Comparison of ENCODE assay signal across 6 cellular contexts in genomic region chr14:20454359-20454644, GRCh38. TPM values are rescaled to one million over a fixed set of nuclear protein-coding genes. Genes with fewer than 3 reads are reported as not detected.
DNase-seq lines count a peak whose midpoint lies in the region; ATAC-seq and TF ChIP-seq lines count a peak whose summit lies in the region.

No MANE protein-coding gene starts in this region.

- DNase-seq in NCI-H1092 (lab: John Stamatoyannopoulos, UW) = peak; percentile 96
- no peak for DNase-seq in NCI-H1092 treated with DMSO at 0.1 percent for 48 hours (lab: John Stamatoyannopoulos, UW)
- DNase-seq in WERI-Rb-1 = no peak
- no peak for DNase-seq in kidney epithelial cell (ENCODE audit: low read depth)
- DNase-seq in GM20000 (ENCODE audit: low spot score) = no peak

- peaks cover 81% of the 10 kb centered on the region for H3K36me3 ChIP-seq in WERI-Rb-1
- H3K36me3 ChIP-seq in kidney epithelial cell (ENCODE audit: control insufficient read depth, insufficient read depth, low read length) = peaks cover 3% of the 10 kb centered on the region

- ATAC-seq in HG03520 (IDR thresholded peaks at IDR 0.05; ENCODE audit: unreplicated experiment) = peak; percentile 34

- H3K4me3 ChIP-seq in WERI-Rb-1 (ENCODE audit: low read depth, low read length) = peak overlapping the region; percentile 89
- peak overlapping the region; percentile 69 for H3K4me3 ChIP-seq in kidney epithelial cell (ENCODE audit: low read depth, low read length)

- TF ChIP-seq CTCF in WERI-Rb-1 (IDR thresholded peaks at IDR 0.05; ENCODE audit: low read depth, low read length) (no peak), kidney epithelial cell (IDR thresholded peaks at IDR 0.05; ENCODE audit: insufficient read depth, low read length, poor library complexity, severe bottlenecking) (no peak), GM20000 (IDR thresholded peaks at IDR 0.05; ENCODE audit: extremely low read depth, missing control alignments) (no peak)

- H3K27me3 ChIP-seq in WERI-Rb-1 (ENCODE audit: insufficient read depth, low read depth, severe bottlenecking) (no peaks in the 10 kb centered on the region), kidney epithelial cell (ENCODE audit: control insufficient read depth, insufficient read depth, low read length) (no peaks in the 10 kb centered on the region)

- no peaks in the 10 kb centered on the region for H3K9me3 ChIP-seq in WERI-Rb-1 (ENCODE audit: severe bottlenecking)

- H3K27ac ChIP-seq in WERI-Rb-1 = peak overlapping the region; percentile 98

RNA-seq across cellular contexts. Expression of gene OSGEP, which starts 0.3 kb away (rescaled TPM):
- 46.6 and 61.1 TPM in 2 replicates for total RNA-seq in kidney epithelial cell

RNA-seq across cellular contexts. Expression of gene APEX1, which starts 0.7 kb away (rescaled TPM):
- total RNA-seq in kidney epithelial cell = 297 and 328 TPM in 2 replicates

RNA-seq across cellular contexts. Expression of gene PIP4P1, which starts 6.9 kb away (rescaled TPM):
- 25.1 and 25.9 TPM in 2 replicates for total RNA-seq in kidney epithelial cell

RNA-seq across cellular contexts. Expression of gene PNP, which starts 14.9 kb away (rescaled TPM):
- total RNA-seq in kidney epithelial cell = 96.5 and 98.0 TPM in 2 replicates

RNA-seq across cellular contexts. Expression of gene KLHL33, which starts 18.3 kb away (rescaled TPM):
- total RNA-seq in kidney epithelial cell = 0.08 TPM in 1 of 2 replicates, not detected in the other
